ENCODE assay signal across 16 cellular contexts in the genomic region with DNA sequence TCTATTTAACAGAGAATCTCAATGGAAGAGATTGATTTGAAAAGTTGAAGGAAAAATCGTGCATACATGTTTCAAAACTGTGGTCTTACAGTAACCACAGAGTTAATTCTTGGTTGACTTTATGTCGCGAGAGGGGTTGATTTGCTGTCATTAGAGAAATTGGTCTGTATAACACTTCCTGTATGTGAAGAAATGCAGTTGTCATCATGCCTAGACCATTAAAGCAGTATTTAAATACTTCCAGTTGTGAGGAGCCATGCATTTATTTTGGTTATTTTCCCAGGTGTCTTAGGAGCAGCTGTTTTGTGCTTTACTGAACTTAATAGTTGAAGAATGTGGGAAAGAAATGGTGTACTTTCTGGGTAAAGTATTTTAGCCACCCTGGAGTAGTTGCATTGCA.
"Had no signal": no experiment of that assay in that cellular context is flagged by ENCODE, and none has a peak within 500 bp of the region (broad histone marks: within the 10 kb centered on the region; RNA-seq: fewer than 3 reads in every experiment).

No MANE protein-coding gene starts in this region.

- H3K36me3 Mint-ChIP-seq: stimulated activated memory B cell treated with anti-CD40 and anti-IgM and Interleukin-4, amounts not matched to agents 10 μg/mL and 1 μg/mL and 100 μg/mL, for 72 hours had no signal

- DNase-seq: activated CD4-positive, alpha-beta T cell treated with anti-CD3 and anti-CD28 coated beads, Interleukin-2, amount 50 U/mL, for 48 hours; activated gamma-delta T cell treated with Interleukin-2 at 50 U/mL for 16 hours; activated T-cell treated with anti-CD3 and anti-CD28 coated beads, Interleukin-2, amount 50 U/mL, for 48 hours; colonic mucosa; effector CD8-positive, alpha-beta T cell; gastrocnemius medialis; kidney; left ventricle myocardium superior; mesendoderm; retina had no signal

- H3K4me3 Mint-ChIP-seq: neural progenitor cell; stimulated activated memory B cell treated with anti-CD40 and anti-IgM and Interleukin-4, amounts not matched to agents 10 μg/mL and 1 μg/mL and 100 μg/mL, for 72 hours had no signal

- H3K9me3 Mint-ChIP-seq: neural progenitor cell; stimulated activated memory B cell treated with anti-CD40 and anti-IgM and Interleukin-4, amounts not matched to agents 10 μg/mL and 1 μg/mL and 100 μg/mL, for 72 hours had no signal

- H3K27me3 ChIP-seq: cardiac muscle cell, colonic mucosa, gastrocnemius medialis, neural progenitor cell had no signal

- H3K27ac Mint-ChIP-seq: neural progenitor cell; stimulated activated memory B cell treated with anti-CD40 and anti-IgM and Interleukin-4, amounts not matched to agents 10 μg/mL and 1 μg/mL and 100 μg/mL, for 72 hours had no signal

- H3K27me3 Mint-ChIP-seq: stimulated activated memory B cell treated with anti-CD40 and anti-IgM and Interleukin-4, amounts not matched to agents 10 μg/mL and 1 μg/mL and 100 μg/mL, for 72 hours had no signal

- H3K4me1 Mint-ChIP-seq: stimulated activated memory B cell treated with anti-CD40 and anti-IgM and Interleukin-4, amounts not matched to agents 10 μg/mL and 1 μg/mL and 100 μg/mL, for 72 hours had no signal

- H3K36me3 ChIP-seq: cardiac muscle cell, colonic mucosa, gastrocnemius medialis, neural progenitor cell had no signal

- H3K27ac ChIP-seq: colonic mucosa, gastrocnemius medialis, neural progenitor cell, parathyroid adenoma had no signal

- ATAC-seq: activated CD4-positive, CD25-positive, alpha-beta regulatory T cell treated with anti-CD3 and anti-CD28 coated beads, Interleukin-2, amount 50 U/mL, for 24 hours; gastrocnemius medialis; left ventricle myocardium superior; stimulated activated memory B cell treated with anti-CD40 and anti-IgM and Interleukin-4, amounts not matched to agents 10 μg/mL and 1 μg/mL and 100 μg/mL, for 72 hours had no signal

- H3K4me3 ChIP-seq: cardiac muscle cell, colonic mucosa, gastrocnemius medialis, neural progenitor cell, skin epidermis had no signal

- H3K4me1 ChIP-seq: colonic mucosa, parathyroid adenoma had no signal

- H3K9me3 ChIP-seq: colonic mucosa, gastrocnemius medialis had no signal
